ENCODE assay signal across 1 cellular context in the genomic region with DNA sequence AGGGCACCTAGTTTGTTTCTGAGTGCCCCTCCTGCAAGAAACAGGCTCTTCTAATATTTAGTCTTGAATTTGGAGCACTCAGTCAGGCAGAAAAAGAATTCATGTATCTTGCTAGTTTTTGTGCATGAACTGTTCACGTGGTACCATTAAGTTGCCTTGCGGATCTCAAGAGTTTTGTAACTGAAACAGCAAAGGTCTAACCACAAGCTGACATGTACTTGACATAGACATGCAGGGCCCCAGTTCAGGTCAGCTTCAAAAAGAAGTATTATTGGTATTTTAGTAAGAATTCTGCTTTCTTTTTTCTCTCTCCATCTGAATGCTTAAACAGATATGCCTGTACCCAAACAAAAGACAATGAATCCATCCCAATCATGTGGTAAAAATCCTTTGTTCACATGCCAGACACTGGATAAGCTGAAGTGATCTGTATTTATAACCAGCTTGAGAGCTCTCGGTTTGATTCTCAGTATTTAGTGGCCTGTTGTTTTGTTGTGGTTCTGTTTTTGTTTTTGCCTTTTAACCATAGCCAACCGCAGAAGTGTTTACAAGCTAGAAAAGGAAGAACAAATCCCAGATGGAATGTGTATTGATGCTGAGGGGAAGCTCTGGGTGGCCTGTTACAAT.
TF ChIP-seq lines count a peak whose summit lies in the region.

No MANE protein-coding gene starts in this region.

TF ChIP-seq in K562, 482 proteins besides CTCF, POLR2A, EP300 and RAD21:
- TF ChIP-seq, protein P1, sequence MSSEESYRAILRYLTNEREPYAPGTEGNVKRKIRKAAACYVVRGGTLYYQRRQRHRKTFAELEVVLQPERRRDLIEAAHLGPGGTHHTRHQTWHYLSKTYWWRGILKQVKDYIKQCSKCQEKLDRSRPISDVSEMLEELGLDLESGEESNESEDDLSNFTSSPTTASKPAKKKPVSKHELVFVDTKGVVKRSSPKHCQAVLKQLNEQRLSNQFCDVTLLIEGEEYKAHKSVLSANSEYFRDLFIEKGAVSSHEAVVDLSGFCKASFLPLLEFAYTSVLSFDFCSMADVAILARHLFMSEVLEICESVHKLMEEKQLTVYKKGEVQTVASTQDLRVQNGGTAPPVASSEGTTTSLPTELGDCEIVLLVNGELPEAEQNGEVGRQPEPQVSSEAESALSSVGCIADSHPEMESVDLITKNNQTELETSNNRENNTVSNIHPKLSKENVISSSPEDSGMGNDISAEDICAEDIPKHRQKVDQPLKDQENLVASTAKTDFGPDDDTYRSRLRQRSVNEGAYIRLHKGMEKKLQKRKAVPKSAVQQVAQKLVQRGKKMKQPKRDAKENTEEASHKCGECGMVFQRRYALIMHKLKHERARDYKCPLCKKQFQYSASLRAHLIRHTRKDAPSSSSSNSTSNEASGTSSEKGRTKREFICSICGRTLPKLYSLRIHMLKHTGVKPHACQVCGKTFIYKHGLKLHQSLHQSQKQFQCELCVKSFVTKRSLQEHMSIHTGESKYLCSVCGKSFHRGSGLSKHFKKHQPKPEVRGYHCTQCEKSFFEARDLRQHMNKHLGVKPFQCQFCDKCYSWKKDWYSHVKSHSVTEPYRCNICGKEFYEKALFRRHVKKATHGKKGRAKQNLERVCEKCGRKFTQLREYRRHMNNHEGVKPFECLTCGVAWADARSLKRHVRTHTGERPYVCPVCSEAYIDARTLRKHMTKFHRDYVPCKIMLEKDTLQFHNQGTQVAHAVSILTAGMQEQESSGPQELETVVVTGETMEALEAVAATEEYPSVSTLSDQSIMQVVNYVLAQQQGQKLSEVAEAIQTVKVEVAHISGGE (CRISPR knock-in tag; IDR thresholded peaks at IDR 0.05) = no peak
- TF ChIP-seq, protein P2, sequence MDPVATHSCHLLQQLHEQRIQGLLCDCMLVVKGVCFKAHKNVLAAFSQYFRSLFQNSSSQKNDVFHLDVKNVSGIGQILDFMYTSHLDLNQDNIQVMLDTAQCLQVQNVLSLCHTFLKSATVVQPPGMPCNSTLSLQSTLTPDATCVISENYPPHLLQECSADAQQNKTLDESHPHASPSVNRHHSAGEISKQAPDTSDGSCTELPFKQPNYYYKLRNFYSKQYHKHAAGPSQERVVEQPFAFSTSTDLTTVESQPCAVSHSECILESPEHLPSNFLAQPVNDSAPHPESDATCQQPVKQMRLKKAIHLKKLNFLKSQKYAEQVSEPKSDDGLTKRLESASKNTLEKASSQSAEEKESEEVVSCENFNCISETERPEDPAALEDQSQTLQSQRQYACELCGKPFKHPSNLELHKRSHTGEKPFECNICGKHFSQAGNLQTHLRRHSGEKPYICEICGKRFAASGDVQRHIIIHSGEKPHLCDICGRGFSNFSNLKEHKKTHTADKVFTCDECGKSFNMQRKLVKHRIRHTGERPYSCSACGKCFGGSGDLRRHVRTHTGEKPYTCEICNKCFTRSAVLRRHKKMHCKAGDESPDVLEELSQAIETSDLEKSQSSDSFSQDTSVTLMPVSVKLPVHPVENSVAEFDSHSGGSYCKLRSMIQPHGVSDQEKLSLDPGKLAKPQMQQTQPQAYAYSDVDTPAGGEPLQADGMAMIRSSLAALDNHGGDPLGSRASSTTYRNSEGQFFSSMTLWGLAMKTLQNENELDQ (CRISPR knock-in tag; IDR thresholded peaks at IDR 0.05; ENCODE audit: borderline replicate concordance) = no peak
- no peak for TF ChIP-seq FOXM1 (IDR thresholded peaks at IDR 0.05; ENCODE audit: low read depth)
- TF ChIP-seq FOXM1 (CRISPR knock-in tag; IDR thresholded peaks at IDR 0.05; ENCODE audit: low read depth) = no peak
- TF ChIP-seq ZNF23 (CRISPR knock-in tag; IDR thresholded peaks at IDR 0.05) = no peak
- TF ChIP-seq NFATC3 (IDR thresholded peaks at IDR 0.05) = no peak
- no peak for TF ChIP-seq GTF2B (IDR thresholded peaks at IDR 0.05; ENCODE audit: extremely low read depth, insufficient read length)
- no peak for TF ChIP-seq CBX2 (IDR thresholded peaks at IDR 0.05; ENCODE audit: insufficient read depth, low read length, poor library complexity, severe bottlenecking)
- TF ChIP-seq ZNF644 (tag; IDR thresholded peaks at IDR 0.05; ENCODE audit: low read depth) = no peak
- no peak for TF ChIP-seq ZNF436 (CRISPR knock-in tag; IDR thresholded peaks at IDR 0.05)
- TF ChIP-seq THAP7 (CRISPR knock-in tag; IDR thresholded peaks at IDR 0.05) = no peak
- no peak for TF ChIP-seq NRF1 (conservative IDR thresholded peaks at IDR 0.05 in 1 of 2, IDR thresholded peaks at IDR 0.05 in 1 of 2)
- no peak for TF ChIP-seq PHB (CRISPR knock-in tag; IDR thresholded peaks at IDR 0.05)
- TF ChIP-seq ARNT (IDR thresholded peaks at IDR 0.05) = no peak
- TF ChIP-seq CHCHD3 (CRISPR knock-in tag; IDR thresholded peaks at IDR 0.05) = no peak
- TF ChIP-seq, protein P3, sequence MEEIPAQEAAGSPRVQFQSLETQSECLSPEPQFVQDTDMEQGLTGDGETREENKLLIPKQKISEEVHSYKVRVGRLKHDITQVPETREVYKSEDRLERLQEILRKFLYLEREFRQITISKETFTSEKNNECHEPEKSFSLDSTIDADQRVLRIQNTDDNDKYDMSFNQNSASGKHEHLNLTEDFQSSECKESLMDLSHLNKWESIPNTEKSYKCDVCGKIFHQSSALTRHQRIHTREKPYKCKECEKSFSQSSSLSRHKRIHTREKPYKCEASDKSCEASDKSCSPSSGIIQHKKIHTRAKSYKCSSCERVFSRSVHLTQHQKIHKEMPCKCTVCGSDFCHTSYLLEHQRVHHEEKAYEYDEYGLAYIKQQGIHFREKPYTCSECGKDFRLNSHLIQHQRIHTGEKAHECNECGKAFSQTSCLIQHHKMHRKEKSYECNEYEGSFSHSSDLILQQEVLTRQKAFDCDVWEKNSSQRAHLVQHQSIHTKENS (CRISPR knock-in tag; IDR thresholded peaks at IDR 0.05) = no peak
- no peak for TF ChIP-seq KLF6 (CRISPR knock-in tag; IDR thresholded peaks at IDR 0.05; ENCODE audit: borderline replicate concordance)
- TF ChIP-seq CBFB (CRISPR knock-in tag; IDR thresholded peaks at IDR 0.05) = no peak
